Comparison of ENCODE assay signal across 25 cellular contexts in the genomic region with DNA sequence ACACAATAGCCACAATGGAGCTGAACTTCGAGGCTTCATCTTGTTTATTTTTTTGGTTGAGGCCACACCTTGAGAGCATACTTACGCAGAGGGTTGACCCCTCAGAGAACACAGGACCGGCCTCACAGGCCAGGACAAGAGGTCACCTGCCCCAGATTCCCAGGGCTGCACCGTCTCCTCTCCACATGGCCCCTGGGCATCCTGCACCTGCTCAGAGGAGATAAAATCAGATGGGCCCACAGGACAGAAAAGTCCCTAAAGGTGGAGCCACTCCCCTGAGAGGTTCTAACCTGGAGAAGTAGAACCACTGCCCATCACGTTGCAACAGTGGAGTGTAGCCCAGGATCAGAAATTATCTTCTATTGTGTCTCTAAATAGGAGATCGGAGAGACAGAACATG. TPM values are rescaled to one million over a fixed set of nuclear protein-coding genes. Genes with fewer than 3 reads are reported as not detected.
DNase-seq lines count a peak whose midpoint lies in the region; ATAC-seq and TF ChIP-seq lines count a peak whose summit lies in the region.
"Had no signal": no experiment of that assay in that cellular context is flagged by ENCODE, and none has a peak within 500 bp of the region (broad histone marks: within the 10 kb centered on the region; RNA-seq: fewer than 3 reads in every experiment).

No MANE protein-coding gene starts in this region.

- no peak overlapping the region for H3K27ac ChIP-seq in left lung
- no peak overlapping the region for H3K27ac ChIP-seq in effector memory CD4-positive, alpha-beta T cell (ENCODE audit: insufficient read depth, low read length, poor library complexity, severe bottlenecking)
- H3K27ac ChIP-seq: A549; BLaER1 treated with 17β-estradiol and CSF1 and Interleukin-3, amounts not matched to agents 10 nM and 100 nM; GM23248 had no signal

- no peaks in the 10 kb centered on the region for H3K36me3 ChIP-seq in left lung
- no peaks in the 10 kb centered on the region for H3K36me3 ChIP-seq in effector memory CD4-positive, alpha-beta T cell (ENCODE audit: control insufficient read depth, insufficient read depth, low read length)

- peaks cover 72% of the 10 kb centered on the region for H3K36me3 Mint-ChIP-seq in nephron progenitor cell (ENCODE audit: low read depth)
- H3K36me3 Mint-ChIP-seq: CD14-positive monocyte had no signal

- H3K27ac Mint-ChIP-seq in nephron progenitor cell, result peak overlapping the region; percentile 32
- H3K27ac Mint-ChIP-seq: CD4-positive, alpha-beta T cell; CD8-positive, alpha-beta memory T cell had no signal

- H3K4me3 Mint-ChIP-seq in nephron progenitor cell, result no peak overlapping the region
- H3K4me3 Mint-ChIP-seq: CD14-positive monocyte; CD4-positive, alpha-beta T cell; CD8-positive, alpha-beta memory T cell; H9 had no signal

- no peak overlapping the region for H3K4me3 ChIP-seq in left lung
- no peak overlapping the region for H3K4me3 ChIP-seq in effector memory CD4-positive, alpha-beta T cell (ENCODE audit: insufficient read depth, low read depth, low read length, poor library complexity, severe bottlenecking)
- H3K4me3 ChIP-seq: A549; BLaER1 treated with 17β-estradiol and CSF1 and Interleukin-3, amounts not matched to agents 10 nM and 100 nM; GM23248 had no signal

- no peaks in the 10 kb centered on the region for H3K4me1 ChIP-seq in left lung
- H3K4me1 ChIP-seq in effector memory CD4-positive, alpha-beta T cell (ENCODE audit: control insufficient read depth, insufficient read depth, low read length, poor library complexity, severe bottlenecking), result no peaks in the 10 kb centered on the region
- H3K4me1 ChIP-seq: A549, BE2C had no signal

- DNase-seq in ELF-1 (ENCODE audit: low read depth, low spot score) (peak; percentile 26), left lobe of liver (ENCODE audit: low spot score) (no peak), nephron progenitor cell (no peak), posterior vena cava (ENCODE audit: low spot score) (peak; percentile 40), left lung (no peak)
- DNase-seq in effector memory CD4-positive, alpha-beta T cell, result no peak
- DNase-seq: 8988T; ACHN; AML-193; BE2C; Calu3; CD4-positive, alpha-beta T cell; CD8-positive, alpha-beta memory T cell; DMS53; DMS79 treated with DMSO at 0.1 percent for 48 hours; GM23248; H9 had no signal

- no peaks in the 10 kb centered on the region for H3K27me3 ChIP-seq in left lung
- no peaks in the 10 kb centered on the region for H3K27me3 ChIP-seq in effector memory CD4-positive, alpha-beta T cell (replicated peaks; ENCODE audit: control insufficient read depth, insufficient read depth, low read length, poor library complexity, severe bottlenecking)
- H3K27me3 ChIP-seq: BE2C; BLaER1 treated with 17β-estradiol and CSF1 and Interleukin-3, amounts not matched to agents 10 nM and 100 nM had no signal

- intact Hi-C loops in posterior vena cava (cut with DNase I), result no loop called here
- intact Hi-C loops in left lung (cut with DNase I), result no loop called here

- H3K4me1 Mint-ChIP-seq in nephron progenitor cell, result peaks cover under 1% of the 10 kb centered on the region
- H3K4me1 Mint-ChIP-seq: CD14-positive monocyte had no signal

- peaks cover 22% of the 10 kb centered on the region for H3K9me3 Mint-ChIP-seq in nephron progenitor cell
- H3K9me3 Mint-ChIP-seq: CD4-positive, alpha-beta T cell; CD8-positive, alpha-beta memory T cell had no signal

- ATAC-seq in left lobe of liver (peak; percentile 17), HG02642 (IDR thresholded peaks at IDR 0.05; ENCODE audit: poor library complexity, unreplicated experiment) (no peak), GM19467 (IDR thresholded peaks at IDR 0.05; ENCODE audit: unreplicated experiment) (no peak), left lung (no peak)
- ATAC-seq: A549, HCT116 had no signal

- H3K9me3 ChIP-seq in left lung, result no peaks in the 10 kb centered on the region
- H3K9me3 ChIP-seq in effector memory CD4-positive, alpha-beta T cell (ENCODE audit: control insufficient read depth, low read length), result no peaks in the 10 kb centered on the region
- H3K9me3 ChIP-seq: A549, BE2C had no signal

- no peaks in the 10 kb centered on the region for H3K27me3 Mint-ChIP-seq in nephron progenitor cell (ENCODE audit: low read depth, poor library complexity)

- TF ChIP-seq CTCF in nephron progenitor cell (IDR thresholded peaks at IDR 0.05) (no peak), left lung (IDR thresholded peaks at IDR 0.05) (no peak)

RNA-seq across cellular contexts. Expression of a gene that starts 1.1 kb away (rescaled TPM):
- total RNA-seq in left lobe of liver (not detected), posterior vena cava (not detected), left lung (not detected)
- total RNA-seq: Calu3; CD4-positive, alpha-beta T cell; CD8-positive, alpha-beta memory T cell; Daoy; GM23248; H4; H9 had no signal

RNA-seq across cellular contexts. Expression of a gene that starts 3.2 kb away (rescaled TPM):
- total RNA-seq in left lobe of liver (not detected), posterior vena cava (not detected), left lung (not detected)
- total RNA-seq: Calu3; CD4-positive, alpha-beta T cell; CD8-positive, alpha-beta memory T cell; Daoy; GM23248; H4; H9 had no signal

Comparison
In these comparisons a context has a peak if more than half of its experiments do, and no peak if none do; other contexts are left out.
1. DNase-seq: peak in ELF-1 (single experiment) and posterior vena cava (single experiment); none in left lobe of liver (single experiment), nephron progenitor cell (single experiment), left lung (0 of 2) and effector memory CD4-positive, alpha-beta T cell (0 of 3).